ENCODE assay signal across 8 cellular contexts in genomic region chr14:73136387-73137221, GRCh38. TPM values are rescaled to one million over a fixed set of nuclear protein-coding genes. Genes with fewer than 3 reads are reported as not detected.
DNase-seq lines count a peak whose midpoint lies in the region; ATAC-seq, FAIRE-seq and TF ChIP-seq lines count a peak whose summit lies in the region.

Gene PSEN1, plus strand, starts transcription at chr14:73136507. Its CDS starts 11,513 bp downstream, at chr14:73148020.

- dilution Hi-C loops in endothelial cell of umbilical vein (cut with MboI; ENCODE audit: extremely low pct_ligation_motif_present, low sequenced_read_pairs), result no loop called here

- H3K27me3 ChIP-seq in endothelial cell of umbilical vein (ENCODE audit: control insufficient read depth in 2 of 2, insufficient read depth in 2 of 2, low read length in 2 of 2), result no peaks in the 10 kb centered on the region

- H3K27ac ChIP-seq in endothelial cell of umbilical vein (ENCODE audit: insufficient read depth, low read depth, low read length), result peak within 1 kb of the TSS; percentile 81

- TSS peak; percentile 62 for BruUV-seq in endothelial cell of umbilical vein (replicated peaks; lab: Mats Ljungman, UMichigan)

- no peaks in the 10 kb centered on the region for H3K36me3 ChIP-seq in endothelial cell of umbilical vein (ENCODE audit: control insufficient read depth in 2 of 2, extremely low read depth in 1 of 2, insufficient read depth in 2 of 2, low read length in 2 of 2)

- FAIRE-seq in endothelial cell of umbilical vein (lab: Jason Lieb, UNC), result peak; percentile 87

- no peaks in the 10 kb centered on the region for H4K20me1 ChIP-seq in endothelial cell of umbilical vein (replicated peaks; ENCODE audit: control insufficient read depth, extremely low read depth, insufficient read depth, low read length)

- POLR2A ChIA-PET in endothelial cell of umbilical vein (lab: Charles Lee), result no interaction called here

- TF ChIP-seq POLR2A in endothelial cell of umbilical vein (IDR thresholded peaks at IDR 0.05; ENCODE audit: low read depth, low read length), result peak; percentile 76

- CTCF ChIA-PET in endothelial cell of umbilical vein (lab: Charles Lee), result interaction anchor here (0.7 to 1.8 kb wide), 4 partner anchors 9 to 159 kb away, joined by 3 to 5 read pairs (median 3); no protein-coding TSS in a partner anchor

- H2AFZ ChIP-seq in endothelial cell of umbilical vein (ENCODE audit: low read depth, low read length), result peak within 1 kb of the TSS; percentile 80

- peaks cover 9% of the 10 kb centered on the region for H3K4me1 ChIP-seq in endothelial cell of umbilical vein (ENCODE audit: control insufficient read depth, extremely low read depth, insufficient read depth, low read length)

- DNase-seq in DMS 273 (lab: John Stamatoyannopoulos, UW; ENCODE audit: unreplicated experiment), result peak; percentile 97
- peak; percentile 89 for DNase-seq in HuH-7.5 (ENCODE audit: low spot score)
- DNase-seq in OCI-M1 (lab: John Stamatoyannopoulos, UW), result peak; percentile 92
- DNase-seq in activated T-cell treated with anti-CD3 and anti-CD28 coated beads for 24 hours (ENCODE audit: low read depth), result peak; percentile 97
- peak; percentile 94 for DNase-seq in endothelial cell of umbilical vein (ENCODE audit: low read depth, low spot score)
- DNase-seq in middle frontal gyrus (ENCODE audit: extremely low spot score, low spot score), result peak; percentile 91
- peak; percentile 98 to 99 for DNase-seq in stimulated activated CD8-positive, alpha-beta memory T cell treated with anti-CD3 and anti-CD28 coated beads, Interleukin-2, amount 100 ng/mL, for 1 hour (ENCODE audit: low read depth in 2 of 2)

- peak within 1 kb of the TSS; percentile 84 for H3K4me2 ChIP-seq in endothelial cell of umbilical vein (ENCODE audit: insufficient read depth, low read length)

- H3K9me3 ChIP-seq in endothelial cell of umbilical vein (replicated peaks; ENCODE audit: control insufficient read depth, insufficient read depth, low read length), result no peaks in the 10 kb centered on the region

- peaks cover 23% of the 10 kb centered on the region for H3K79me2 ChIP-seq in endothelial cell of umbilical vein (ENCODE audit: control insufficient read depth, insufficient read depth, low read length)

- ATAC-seq in GM21526 (IDR thresholded peaks at IDR 0.05; ENCODE audit: low FRiP score, unreplicated experiment), result peak; percentile 75

- H3K9me1 ChIP-seq in endothelial cell of umbilical vein (replicated peaks; ENCODE audit: control insufficient read depth, extremely low read depth, insufficient read depth, low read length), result no peaks in the 10 kb centered on the region

- peak within 1 kb of the TSS; percentile 83 for H3K9ac ChIP-seq in endothelial cell of umbilical vein (replicated peaks; ENCODE audit: extremely low read depth, insufficient read depth, low read length)

- H3K4me3 ChIP-seq in endothelial cell of umbilical vein (replicated peaks in 1 of 3; ENCODE audit: insufficient read depth in 1 of 3, low read depth in 1 of 3, low read length in 3 of 3), result peak within 1 kb of the TSS; percentile 12 to 82 (median 69)

- TF ChIP-seq CTCF in endothelial cell of umbilical vein (IDR thresholded peaks at IDR 0.05; ENCODE audit: extremely low read depth in 1 of 2, insufficient read depth in 1 of 2, low read depth in 1 of 2, low read length in 2 of 2), result no peak

- intact Hi-C loops in endothelial cell of umbilical vein (cut with micrococcal nuclease), result no loop called here

TF ChIP-seq in endothelial cell of umbilical vein, 7 proteins besides CTCF, POLR2A, EP300 and RAD21:
- peak; percentile 79 for TF ChIP-seq POLR2AphosphoS5 (IDR thresholded peaks at IDR 0.05; ENCODE audit: insufficient read depth, low read depth, low read length)
- no peak for TF ChIP-seq MAX (IDR thresholded peaks at IDR 0.05; ENCODE audit: insufficient read depth, insufficient read length)
- TF ChIP-seq FOS (IDR thresholded peaks at IDR 0.05; ENCODE audit: borderline replicate concordance, insufficient read depth, low read length), result no peak
- no peak for TF ChIP-seq JUN (IDR thresholded peaks at IDR 0.05; ENCODE audit: borderline replicate concordance, insufficient read depth, insufficient read length, low read depth)
TF ChIP-seq in endothelial cell of umbilical vein: peak in this region for 1.

RNA-seq across cellular contexts. Expression of gene PSEN1, which starts in this region (rescaled TPM):
- 36.8 and 40.2 TPM in 2 replicates for total RNA-seq in endothelial cell of umbilical vein
- polyA plus RNA-seq in endothelial cell of umbilical vein, result 10.6 and 16.5 TPM in 2 replicates
- polyA plus RNA-seq in endothelial cell of umbilical vein (2011; cell fraction: cytosol; rRNA removed), result 11.8 and 15.7 TPM in 2 replicates
- polyA plus RNA-seq in endothelial cell of umbilical vein (2011; cell fraction: nucleus; rRNA removed), result 24.4 and 33.2 TPM in 2 replicates
- polyA plus RNA-seq in endothelial cell of umbilical vein (2012), result 34.0 and 37.9 TPM in 2 replicates
- 55.6 and 69.2 TPM in 2 replicates for polyA minus RNA-seq in endothelial cell of umbilical vein
- 19.3 TPM for polyA minus RNA-seq in endothelial cell of umbilical vein (2011; cell fraction: cytosol; rRNA and poly(A)+ RNA removed)
- polyA minus RNA-seq in endothelial cell of umbilical vein (2011; cell fraction: nucleus; rRNA and poly(A)+ RNA removed), result 26.0 and 42.3 TPM in 2 replicates

Comparison
In these comparisons a context has a peak if more than half of its experiments do, and no peak if none do; other contexts are left out.
1. Peak in every context shown above with its lines: DNase-seq, ATAC-seq, H3K4me3 ChIP-seq and H3K27ac ChIP-seq.